In genomic region chr10:98194633-98195032, GRCh38 we compare ENCODE assay signal across 24 cellular contexts.
"Had no signal": no experiment of that assay in that cellular context is flagged by ENCODE, and none has a peak within 500 bp of the region (broad histone marks: within the 10 kb centered on the region; RNA-seq: fewer than 3 reads in every experiment).

No MANE protein-coding gene starts in this region.

- H3K36me3 ChIP-seq: lower lobe of right lung, pancreas, prostate gland, sigmoid colon, thoracic aorta, upper lobe of right lung had no signal

- ATAC-seq: left cardiac atrium; left lobe of liver; lower lobe of right lung; naive thymus-derived CD8-positive, alpha-beta T cell; pancreas; right cardiac atrium; upper lobe of right lung had no signal

- H3K4me1 ChIP-seq: prostate gland, sigmoid colon, suprapubic skin, upper lobe of right lung had no signal

- H3K4me3 ChIP-seq: lower lobe of right lung, pancreas, prostate gland, sigmoid colon, spleen, suprapubic skin, thoracic aorta, tibial artery, upper lobe of right lung had no signal

- H3K27me3 ChIP-seq: pancreas, sigmoid colon, spleen, suprapubic skin, tibial artery, upper lobe of right lung had no signal

- H3K9me3 ChIP-seq: lower lobe of right lung, pancreas, prostate gland, sigmoid colon, suprapubic skin, thoracic aorta, upper lobe of right lung had no signal

- DNase-seq: hippocampal formation; kidney glomerular epithelial cell; left cardiac atrium; lower lobe of right lung; mesenchymal stem cell; naive thymus-derived CD8-positive, alpha-beta T cell; nucleus accumbens; pancreas; posterior cingulate gyrus; retina; right cardiac atrium; sigmoid colon; small intestine; spleen; stimulated activated CD4-positive, alpha-beta T cell treated with anti-CD3 and anti-CD28 coated beads, Interleukin-4, amount 100 ng/mL, for 24 hours; stimulated activated naive CD4-positive, alpha-beta T cell; tibial artery; trophoblast cell; upper lobe of right lung had no signal

- FAIRE-seq: keratinocyte, pancreas, small intestine had no signal

- H3K27ac ChIP-seq: lower lobe of right lung, pancreas, prostate gland, sigmoid colon, spleen, suprapubic skin, thoracic aorta, tibial artery, upper lobe of right lung had no signal
